In the genomic region with DNA sequence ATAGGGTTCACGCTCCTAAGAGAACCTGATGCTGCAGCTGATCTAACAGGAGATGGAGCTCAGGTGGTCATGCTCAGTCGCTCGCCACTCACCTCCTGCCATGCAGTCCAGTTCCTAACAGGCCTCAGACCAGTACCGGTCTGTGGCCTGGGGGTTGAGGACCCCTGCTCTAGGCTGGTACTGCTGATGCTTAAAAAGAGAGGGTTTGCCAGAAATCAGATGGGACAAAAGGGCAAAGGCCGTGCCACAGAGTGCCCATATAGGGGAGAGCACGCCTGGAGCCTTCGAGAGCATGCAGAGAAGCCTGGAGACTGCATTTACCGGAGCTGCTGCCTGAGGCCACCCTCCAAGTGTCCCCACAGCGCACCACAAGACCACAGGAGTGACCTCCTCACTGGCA, we compare ENCODE assay signal across 1 cellular context.
TF ChIP-seq lines count a peak whose summit lies in the region.

No MANE protein-coding gene starts in this region.

TF ChIP-seq in GM23338, 12 proteins besides CTCF, POLR2A, EP300 and RAD21 (continued from another document):
- TF ChIP-seq, protein P1, sequence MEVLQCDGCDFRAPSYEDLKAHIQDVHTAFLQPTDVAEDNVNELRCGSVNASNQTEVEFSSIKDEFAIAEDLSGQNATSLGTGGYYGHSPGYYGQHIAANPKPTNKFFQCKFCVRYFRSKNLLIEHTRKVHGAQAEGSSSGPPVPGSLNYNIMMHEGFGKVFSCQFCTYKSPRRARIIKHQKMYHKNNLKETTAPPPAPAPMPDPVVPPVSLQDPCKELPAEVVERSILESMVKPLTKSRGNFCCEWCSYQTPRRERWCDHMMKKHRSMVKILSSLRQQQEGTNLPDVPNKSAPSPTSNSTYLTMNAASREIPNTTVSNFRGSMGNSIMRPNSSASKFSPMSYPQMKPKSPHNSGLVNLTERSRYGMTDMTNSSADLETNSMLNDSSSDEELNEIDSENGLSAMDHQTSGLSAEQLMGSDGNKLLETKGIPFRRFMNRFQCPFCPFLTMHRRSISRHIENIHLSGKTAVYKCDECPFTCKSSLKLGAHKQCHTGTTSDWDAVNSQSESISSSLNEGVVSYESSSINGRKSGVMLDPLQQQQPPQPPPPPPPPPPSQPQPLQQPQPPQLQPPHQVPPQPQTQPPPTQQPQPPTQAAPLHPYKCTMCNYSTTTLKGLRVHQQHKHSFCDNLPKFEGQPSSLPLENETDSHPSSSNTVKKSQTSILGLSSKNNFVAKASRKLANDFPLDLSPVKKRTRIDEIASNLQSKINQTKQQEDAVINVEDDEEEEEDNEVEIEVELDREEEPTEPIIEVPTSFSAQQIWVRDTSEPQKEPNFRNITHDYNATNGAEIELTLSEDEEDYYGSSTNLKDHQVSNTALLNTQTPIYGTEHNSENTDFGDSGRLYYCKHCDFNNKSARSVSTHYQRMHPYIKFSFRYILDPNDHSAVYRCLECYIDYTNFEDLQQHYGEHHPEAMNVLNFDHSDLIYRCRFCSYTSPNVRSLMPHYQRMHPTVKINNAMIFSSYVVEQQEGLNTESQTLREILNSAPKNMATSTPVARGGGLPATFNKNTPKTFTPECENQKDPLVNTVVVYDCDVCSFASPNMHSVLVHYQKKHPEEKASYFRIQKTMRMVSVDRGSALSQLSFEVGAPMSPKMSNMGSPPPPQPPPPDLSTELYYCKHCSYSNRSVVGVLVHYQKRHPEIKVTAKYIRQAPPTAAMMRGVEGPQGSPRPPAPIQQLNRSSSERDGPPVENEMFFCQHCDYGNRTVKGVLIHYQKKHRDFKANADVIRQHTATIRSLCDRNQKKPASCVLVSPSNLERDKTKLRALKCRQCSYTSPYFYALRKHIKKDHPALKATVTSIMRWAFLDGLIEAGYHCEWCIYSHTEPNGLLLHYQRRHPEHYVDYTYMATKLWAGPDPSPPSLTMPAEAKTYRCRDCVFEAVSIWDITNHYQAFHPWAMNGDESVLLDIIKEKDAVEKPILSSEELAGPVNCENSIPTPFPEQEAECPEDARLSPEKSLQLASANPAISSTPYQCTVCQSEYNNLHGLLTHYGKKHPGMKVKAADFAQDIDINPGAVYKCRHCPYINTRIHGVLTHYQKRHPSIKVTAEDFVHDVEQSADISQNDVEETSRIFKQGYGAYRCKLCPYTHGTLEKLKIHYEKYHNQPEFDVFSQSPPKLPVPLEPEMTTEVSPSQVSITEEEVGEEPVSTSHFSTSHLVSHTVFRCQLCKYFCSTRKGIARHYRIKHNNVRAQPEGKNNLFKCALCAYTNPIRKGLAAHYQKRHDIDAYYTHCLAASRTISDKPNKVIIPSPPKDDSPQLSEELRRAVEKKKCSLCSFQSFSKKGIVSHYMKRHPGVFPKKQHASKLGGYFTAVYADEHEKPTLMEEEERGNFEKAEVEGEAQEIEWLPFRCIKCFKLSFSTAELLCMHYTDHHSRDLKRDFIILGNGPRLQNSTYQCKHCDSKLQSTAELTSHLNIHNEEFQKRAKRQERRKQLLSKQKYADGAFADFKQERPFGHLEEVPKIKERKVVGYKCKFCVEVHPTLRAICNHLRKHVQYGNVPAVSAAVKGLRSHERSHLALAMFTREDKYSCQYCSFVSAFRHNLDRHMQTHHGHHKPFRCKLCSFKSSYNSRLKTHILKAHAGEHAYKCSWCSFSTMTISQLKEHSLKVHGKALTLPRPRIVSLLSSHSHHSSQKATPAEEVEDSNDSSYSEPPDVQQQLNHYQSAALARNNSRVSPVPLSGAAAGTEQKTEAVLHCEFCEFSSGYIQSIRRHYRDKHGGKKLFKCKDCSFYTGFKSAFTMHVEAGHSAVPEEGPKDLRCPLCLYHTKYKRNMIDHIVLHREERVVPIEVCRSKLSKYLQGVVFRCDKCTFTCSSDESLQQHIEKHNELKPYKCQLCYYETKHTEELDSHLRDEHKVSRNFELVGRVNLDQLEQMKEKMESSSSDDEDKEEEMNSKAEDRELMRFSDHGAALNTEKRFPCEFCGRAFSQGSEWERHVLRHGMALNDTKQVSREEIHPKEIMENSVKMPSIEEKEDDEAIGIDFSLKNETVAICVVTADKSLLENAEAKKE (CRISPR knock-in tag; IDR thresholded peaks at IDR 0.05) = no peak
- TF ChIP-seq CREB1 (CRISPR knock-in tag; IDR thresholded peaks at IDR 0.05; ENCODE audit: low read depth) = no peak
